ENCODE assay signal across 22 cellular contexts in genomic region chr11:63494936-63495335, GRCh38. TPM values are rescaled to one million over a fixed set of nuclear protein-coding genes. Genes with fewer than 3 reads are reported as not detected.
"Had no signal": no experiment of that assay in that cellular context is flagged by ENCODE, and none has a peak within 500 bp of the region (broad histone marks: within the 10 kb centered on the region; RNA-seq: fewer than 3 reads in every experiment).

No MANE protein-coding gene starts in this region.

- H3K4me1 ChIP-seq: foreskin keratinocyte had no signal

- DNase-seq: activated CD4-positive, alpha-beta T cell treated with anti-CD3 and anti-CD28 coated beads, Interleukin-2, amount 10 ng/mL, durations not matched to agents 7 days and 5 days; activated CD4-positive, CD25-positive, alpha-beta regulatory T cell; activated CD8-positive, alpha-beta T cell treated with anti-CD3 and anti-CD28 coated beads for 36 hours; aorta; central memory CD4-positive, alpha-beta T cell; dermis blood vessel endothelial cell; effector CD8-positive, alpha-beta T cell; foreskin keratinocyte; left lung; mammary epithelial cell; midbrain; nephron progenitor cell; sigmoid colon; stimulated activated CD4-positive, alpha-beta T cell treated with anti-CD3 and anti-CD28 coated beads, Interleukin-4, amount 100 ng/mL, for 1 hour; stimulated activated naive CD4-positive, alpha-beta T cell; substantia nigra; SW 1271; T-helper 17 cell had no signal

- H3K27ac ChIP-seq: foreskin keratinocyte, left lung, tibial nerve had no signal

- H3K36me3 ChIP-seq: left lung, sigmoid colon, tibial nerve had no signal

- H3K27ac Mint-ChIP-seq: activated CD4-positive, alpha-beta T cell treated with anti-CD3 and anti-CD28 coated beads, Interleukin-2, amount 10 ng/mL, durations not matched to agents 7 days and 5 days; activated CD8-positive, alpha-beta T cell treated with anti-CD3 and anti-CD28 coated beads for 36 hours; activated naive CD4-positive, alpha-beta T cell treated with anti-CD3 and anti-CD28 coated beads, Interleukin-2, amount 50 U/mL, for 72 hours; nephron progenitor cell; T-helper 17 cell had no signal

- H3K4me3 ChIP-seq: left lung, sigmoid colon, tibial nerve had no signal

- H3K27me3 ChIP-seq: sigmoid colon, tibial nerve had no signal

- H3K4me3 Mint-ChIP-seq: activated CD4-positive, alpha-beta T cell treated with anti-CD3 and anti-CD28 coated beads, Interleukin-2, amount 10 ng/mL, durations not matched to agents 7 days and 5 days; activated CD8-positive, alpha-beta T cell treated with anti-CD3 and anti-CD28 coated beads for 36 hours; nephron progenitor cell; T-helper 17 cell had no signal

RNA-seq across cellular contexts. Expression of gene PLAAT5, which starts 4.0 kb away (rescaled TPM):
- total RNA-seq: activated CD4-positive, alpha-beta T cell treated with anti-CD3 and anti-CD28 coated beads, Interleukin-2, amount 10 ng/mL, durations not matched to agents 7 days and 5 days; activated naive CD4-positive, alpha-beta T cell treated with anti-CD3 and anti-CD28 coated beads, Interleukin-2, amount 50 U/mL, for 72 hours; dermis blood vessel endothelial cell; foreskin keratinocyte had no signal

RNA-seq across cellular contexts. Expression of gene LGALS12, which starts 10.9 kb away (rescaled TPM):
- total RNA-seq: activated CD4-positive, alpha-beta T cell treated with anti-CD3 and anti-CD28 coated beads, Interleukin-2, amount 10 ng/mL, durations not matched to agents 7 days and 5 days; activated CD8-positive, alpha-beta T cell treated with anti-CD3 and anti-CD28 coated beads for 36 hours; activated naive CD4-positive, alpha-beta T cell treated with anti-CD3 and anti-CD28 coated beads, Interleukin-2, amount 50 U/mL, for 72 hours; dermis blood vessel endothelial cell; foreskin keratinocyte; kidney epithelial cell; mammary epithelial cell; renal cortical epithelial cell had no signal
